ENCODE assay signal across 1 cellular context in genomic region chr2:186575302-186575701, GRCh38.
TF ChIP-seq lines count a peak whose summit lies in the region.

No MANE protein-coding gene starts in this region.

TF ChIP-seq in HCT116, 20 proteins besides CTCF, POLR2A, EP300 and RAD21 (continued from another document):
- 0 out of 2 replicates have a peak, but pooled peaks have one; percentile 22 for TF ChIP-seq SIN3A (IDR thresholded peaks at IDR 0.05; ENCODE audit: low read depth)
- peak; percentile 99 for TF ChIP-seq SRF (IDR thresholded peaks at IDR 0.05; ENCODE audit: low read depth)
- TF ChIP-seq MAX (IDR thresholded peaks at IDR 0.05), result no peak
- TF ChIP-seq SP1 (IDR thresholded peaks at IDR 0.05; ENCODE audit: low read depth), result peak; percentile 72
- peak; percentile 35; the same call in 1 of the 2 replicates for TF ChIP-seq POLR2AphosphoS5 (IDR thresholded peaks at IDR 0.05; ENCODE audit: low read depth, low read length)
- TF ChIP-seq JUND (IDR thresholded peaks at IDR 0.05), result peak; percentile 84
- TF ChIP-seq ZBTB33 (IDR thresholded peaks at IDR 0.05; ENCODE audit: extremely low read depth, insufficient replicate concordance, low read length), result no peak
- TF ChIP-seq EGR1 (IDR thresholded peaks at IDR 0.05; ENCODE audit: low read depth), result no peak
- TF ChIP-seq FOSL1 (IDR thresholded peaks at IDR 0.05; ENCODE audit: low read depth), result peak; percentile 84
- no peak for TF ChIP-seq ELF1 (IDR thresholded peaks at IDR 0.05; ENCODE audit: borderline replicate concordance, low read depth)
- TF ChIP-seq ZNF274 (IDR thresholded peaks at IDR 0.05; ENCODE audit: low read depth, low read length), result no peak
- peak; percentile 74 for TF ChIP-seq CBX3 (IDR thresholded peaks at IDR 0.05; ENCODE audit: low read depth)
- no peak for TF ChIP-seq ATF3 (IDR thresholded peaks at IDR 0.05)
